Comparison of ENCODE assay signal across 15 cellular contexts in genomic region chr7:148398844-148399365, GRCh38.
DNase-seq lines count a peak whose midpoint lies in the region; ATAC-seq and TF ChIP-seq lines count a peak whose summit lies in the region.
"Had no signal": no experiment of that assay in that cellular context is flagged by ENCODE, and none has a peak within 500 bp of the region (broad histone marks: within the 10 kb centered on the region; RNA-seq: fewer than 3 reads in every experiment).

No MANE protein-coding gene starts in this region.

- no peaks in the 10 kb centered on the region for H3K4me1 ChIP-seq in ovary (ENCODE audit: insufficient read depth)
- H3K4me1 ChIP-seq: prostate gland had no signal

- 51 to 61% (median 58%) methylated on average over 7 of the region's 7 CpGs for WGBS in ovary, 3 donors

- H3K27ac ChIP-seq in RWPE1 (no peak overlapping the region), ovary (no peak overlapping the region)
- H3K27ac ChIP-seq: prostate gland had no signal

- H3K4me3 ChIP-seq in ovary: no peak overlapping the region
- H3K4me3 ChIP-seq: mucosa of descending colon, prostate gland had no signal

- no peak for TF ChIP-seq EP300 in ovary (IDR thresholded peaks at IDR 0.05)

- no peaks in the 10 kb centered on the region for H3K27me3 ChIP-seq in ovary

- CTCF ChIA-PET in RWPE1 (lab: Yijun Ruan, JAX): no interaction called here

- POLR2A ChIA-PET in RWPE1 (lab: Yijun Ruan, JAX; ENCODE audit: low non-redundant PET): interaction anchor here (0.7 kb wide), 1 partner anchor 15 kb away, joined by 3 read pairs; no protein-coding TSS in a partner anchor

- ATAC-seq in GM18499 (IDR thresholded peaks at IDR 0.05; ENCODE audit: insufficient read depth, unreplicated experiment) (peak; percentile 96), GM21447 (IDR thresholded peaks at IDR 0.05; ENCODE audit: unreplicated experiment) (peak; percentile 85), HG03025 (IDR thresholded peaks at IDR 0.05; ENCODE audit: low FRiP score, unreplicated experiment) (peak; percentile 71), HG03571 (IDR thresholded peaks at IDR 0.05; ENCODE audit: unreplicated experiment) (no peak)
- ATAC-seq in stimulated activated naive CD8-positive, alpha-beta T cell treated with anti-CD3 and anti-CD28 coated beads, Interleukin-15, Interleukin-2, amounts not matched to agents 100 U/mL and 50 U/mL, for 24 hours: no peak
- ATAC-seq: HCT116, mucosa of descending colon had no signal

- no peaks in the 10 kb centered on the region for H3K36me3 ChIP-seq in ovary
- H3K36me3 ChIP-seq: prostate gland had no signal

- intact Hi-C loops in ovary (cut with DNase I): no loop called here

- TF ChIP-seq CTCF in RWPE1 (conservative IDR thresholded peaks at IDR 0.05; ENCODE audit: low read depth) (no peak), ovary (IDR thresholded peaks at IDR 0.05) (no peak)

- no peaks in the 10 kb centered on the region for H3K9me3 ChIP-seq in ovary
- H3K9me3 ChIP-seq: mucosa of descending colon, prostate gland had no signal

- DNase-seq in RWPE1 (ENCODE audit: low spot score) (peak; percentile 8), ovary (no peak)
- no peak for DNase-seq in activated effector memory CD4-positive, alpha-beta T cell treated with anti-CD3 and anti-CD28 coated beads, Interleukin-2, amount 50 U/mL, for 16 hours
- no peak for DNase-seq in stimulated activated naive CD8-positive, alpha-beta T cell treated with anti-CD3 and anti-CD28 coated beads, Interleukin-15, Interleukin-2, amounts not matched to agents 100 U/mL and 50 U/mL, for 24 hours
- DNase-seq: activated CD8-positive, alpha-beta memory T cell treated with anti-CD3 and anti-CD28 coated beads, Interleukin-2, amount 50 U/mL, for 48 hours; mucosa of descending colon; NCI-H1436 treated with DMSO at 0.1 percent for 48 hours; NCI-H748 treated with DMSO at 0.1 percent for 48 hours; SHP77 treated with DMSO at 0.1 percent for 48 hours had no signal

- TF ChIP-seq POLR2A in ovary (IDR thresholded peaks at IDR 0.05): no peak

Comparison
In these comparisons a context has a peak if more than half of its experiments do, and no peak if none do; other contexts are left out.
1. ATAC-seq: peak in GM18499 (single experiment), GM21447 (single experiment) and HG03025 (single experiment); none in HG03571 (single experiment) and stimulated activated naive CD8-positive, alpha-beta T cell treated with anti-CD3 and anti-CD28 coated beads, Interleukin-15, Interleukin-2, amounts not matched to agents 100 U/mL and 50 U/mL, for 24 hours (single experiment).